ENCODE assay signal across 8 cellular contexts in the genomic region with DNA sequence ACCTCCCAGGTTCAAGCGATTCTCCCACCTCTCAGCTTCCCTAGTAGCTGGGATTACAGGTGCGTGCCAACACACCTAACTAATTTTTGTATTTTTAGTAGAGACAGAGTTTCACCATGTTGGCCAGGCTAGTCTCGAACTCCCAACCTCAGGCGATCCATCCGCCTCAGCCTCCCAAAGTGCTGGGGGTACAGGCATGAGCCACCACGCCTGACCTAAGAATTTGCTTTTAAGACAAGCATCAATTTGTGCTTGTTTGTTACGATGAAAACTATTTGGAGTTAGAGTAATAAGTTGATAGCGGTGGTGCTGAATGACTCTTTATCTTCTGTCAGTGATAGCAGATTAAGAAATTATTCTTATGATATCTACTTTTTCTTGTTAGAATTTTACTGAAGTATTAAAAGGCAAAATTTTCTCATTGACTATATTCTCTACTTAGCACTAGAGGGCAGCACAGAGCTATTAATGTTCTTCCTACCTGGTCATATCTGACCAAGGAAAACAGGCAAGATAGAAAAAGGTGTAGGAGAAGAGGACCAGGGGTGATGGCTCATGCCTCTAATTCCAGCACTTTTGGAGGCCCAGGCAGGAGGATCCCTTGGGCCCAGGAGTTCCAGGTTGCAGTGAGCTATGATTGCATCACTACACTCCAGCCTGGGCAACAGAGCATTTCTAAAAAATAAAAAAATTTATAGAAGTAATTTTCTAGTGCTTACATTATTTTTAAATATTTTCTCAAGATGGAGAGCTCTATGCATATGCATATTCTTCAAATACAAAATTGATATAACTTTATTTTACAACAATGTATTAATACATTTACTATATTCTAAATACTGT. TPM values are rescaled to one million over a fixed set of nuclear protein-coding genes. Genes with fewer than 3 reads are reported as not detected.
DNase-seq lines count a peak whose midpoint lies in the region; ATAC-seq, FAIRE-seq and TF ChIP-seq lines count a peak whose summit lies in the region.

No MANE protein-coding gene starts in this region.

- FAIRE-seq in G401.6 (lab: Jason Lieb, UNC), result peak; percentile 91

- POLR2A ChIA-PET in T-cell (lab: Charles Lee), result no interaction called here

- H3K4me1 Mint-ChIP-seq in GM23338, result no peaks in the 10 kb centered on the region
- H3K4me1 Mint-ChIP-seq in T-cell, result no peaks in the 10 kb centered on the region

- intact Hi-C loops in prostate gland (cut with DNase I), result loop anchor here (5.0 to 10.0 kb wide), 3 partner anchors 302 to 519 kb away; a partner anchor contains a TSS

- WGBS in prostate gland, result 87% methylated on average over 8 of the region's 8 CpGs

- H3K27me3 Mint-ChIP-seq in GM23338 (ENCODE audit: insufficient read depth, low read depth, poor library complexity), result no peaks in the 10 kb centered on the region
- H3K27me3 Mint-ChIP-seq in T-cell, result no peaks in the 10 kb centered on the region

- no peaks in the 10 kb centered on the region for H3K9me2 ChIP-seq in GM23338 (ENCODE audit: insufficient read depth)

- H2AFZ ChIP-seq in GM23338, result no peak overlapping the region

- no peak overlapping the region for H3K27ac Mint-ChIP-seq in GM23338
- H3K27ac Mint-ChIP-seq in T-cell, result no peak overlapping the region

- peak; percentile 86 for DNase-seq in GM23338 (ENCODE audit: low spot score)
- DNase-seq in NCI-H1694 (lab: John Stamatoyannopoulos, UW), result peak; percentile 38
- DNase-seq in T-cell, result peak in 4 of 34 experiments; percentile 6 to 23 (median 8)
- peak; percentile 39 for DNase-seq in fibroblast of the conjunctiva (ENCODE audit: low read depth)
- peak; percentile 23 for DNase-seq in prostate gland (ENCODE audit: low spot score)
- no peak for DNase-seq in putamen (ENCODE audit: low spot score)

- CTCF ChIA-PET in T-cell (lab: Charles Lee), result interaction anchor here (0.6 to 3.9 kb wide), 39 partner anchors 11 to 1758 kb away, joined by 3 to 35 read pairs (median 4); a partner anchor contains a TSS

- no peaks in the 10 kb centered on the region; the same call in 1 of the 2 replicates for H3K36me3 ChIP-seq in GM23338 (ENCODE audit: insufficient read depth)
- H3K36me3 ChIP-seq in prostate gland, result no peaks in the 10 kb centered on the region

- TF ChIP-seq CTCF in GM23338 (conservative IDR thresholded peaks at IDR 0.05; ENCODE audit: low read depth in 2 of 2) (peak; percentile 62 to 80), prostate gland (IDR thresholded peaks at IDR 0.05) (peak; percentile 26 to 66 (median 63))

- no peak overlapping the region for H3K4me3 ChIP-seq in GM23338
- no peak overlapping the region for H3K4me3 ChIP-seq in prostate gland

- H3K9me3 ChIP-seq in prostate gland, result no peaks in the 10 kb centered on the region

- H3F3A ChIP-seq in GM23338 (replicated peaks; ENCODE audit: low read depth), result no peaks in the 10 kb centered on the region

- H3K27ac ChIP-seq in GM23338 (ENCODE audit: low read depth) (no peak overlapping the region), prostate gland (no peak overlapping the region)

- peak; percentile 76 for ATAC-seq in GM23338
- peak in 3 of 4 experiments; percentile 37 to 54 (median 46) for ATAC-seq in T-cell (replicated peaks in 1 of 4)
- ATAC-seq in HG02840 (IDR thresholded peaks at IDR 0.05; ENCODE audit: low FRiP score, unreplicated experiment), result no peak

- no peaks in the 10 kb centered on the region for H3K36me3 Mint-ChIP-seq in GM23338 (ENCODE audit: low read depth)
- peaks cover 22% of the 10 kb centered on the region for H3K36me3 Mint-ChIP-seq in T-cell

- H3K4me2 ChIP-seq in GM23338, result no peak overlapping the region

- H4K20me1 ChIP-seq in GM23338 (replicated peaks; ENCODE audit: insufficient read depth), result no peaks in the 10 kb centered on the region

- H3K27me3 ChIP-seq in GM23338 (ENCODE audit: insufficient read depth) (no peaks in the 10 kb centered on the region), prostate gland (replicated peaks; ENCODE audit: insufficient read depth) (no peaks in the 10 kb centered on the region)

- H3K79me2 ChIP-seq in GM23338 (replicated peaks; ENCODE audit: insufficient read depth), result no peaks in the 10 kb centered on the region

- TF ChIP-seq POLR2A in prostate gland (IDR thresholded peaks at IDR 0.05), result no peak

- H3K4me1 ChIP-seq in GM23338 (ENCODE audit: insufficient read depth), result no peaks in the 10 kb centered on the region
- H3K4me1 ChIP-seq in prostate gland (replicated peaks), result no peaks in the 10 kb centered on the region

- H3K4me3 Mint-ChIP-seq in GM23338 (no peak overlapping the region), T-cell (no peak overlapping the region)

- H3K9me3 Mint-ChIP-seq in GM23338 (no peaks in the 10 kb centered on the region), T-cell (no peaks in the 10 kb centered on the region)

TF ChIP-seq in GM23338, 12 proteins besides CTCF, POLR2A, EP300 and RAD21 (continues in another document):
- TF ChIP-seq STAT1 (IDR thresholded peaks at IDR 0.05; ENCODE audit: unreplicated experiment) (no peak), EZH2phosphoT487 (IDR thresholded peaks at IDR 0.05; ENCODE audit: unreplicated experiment) (no peak)
- TF ChIP-seq, protein P1, sequence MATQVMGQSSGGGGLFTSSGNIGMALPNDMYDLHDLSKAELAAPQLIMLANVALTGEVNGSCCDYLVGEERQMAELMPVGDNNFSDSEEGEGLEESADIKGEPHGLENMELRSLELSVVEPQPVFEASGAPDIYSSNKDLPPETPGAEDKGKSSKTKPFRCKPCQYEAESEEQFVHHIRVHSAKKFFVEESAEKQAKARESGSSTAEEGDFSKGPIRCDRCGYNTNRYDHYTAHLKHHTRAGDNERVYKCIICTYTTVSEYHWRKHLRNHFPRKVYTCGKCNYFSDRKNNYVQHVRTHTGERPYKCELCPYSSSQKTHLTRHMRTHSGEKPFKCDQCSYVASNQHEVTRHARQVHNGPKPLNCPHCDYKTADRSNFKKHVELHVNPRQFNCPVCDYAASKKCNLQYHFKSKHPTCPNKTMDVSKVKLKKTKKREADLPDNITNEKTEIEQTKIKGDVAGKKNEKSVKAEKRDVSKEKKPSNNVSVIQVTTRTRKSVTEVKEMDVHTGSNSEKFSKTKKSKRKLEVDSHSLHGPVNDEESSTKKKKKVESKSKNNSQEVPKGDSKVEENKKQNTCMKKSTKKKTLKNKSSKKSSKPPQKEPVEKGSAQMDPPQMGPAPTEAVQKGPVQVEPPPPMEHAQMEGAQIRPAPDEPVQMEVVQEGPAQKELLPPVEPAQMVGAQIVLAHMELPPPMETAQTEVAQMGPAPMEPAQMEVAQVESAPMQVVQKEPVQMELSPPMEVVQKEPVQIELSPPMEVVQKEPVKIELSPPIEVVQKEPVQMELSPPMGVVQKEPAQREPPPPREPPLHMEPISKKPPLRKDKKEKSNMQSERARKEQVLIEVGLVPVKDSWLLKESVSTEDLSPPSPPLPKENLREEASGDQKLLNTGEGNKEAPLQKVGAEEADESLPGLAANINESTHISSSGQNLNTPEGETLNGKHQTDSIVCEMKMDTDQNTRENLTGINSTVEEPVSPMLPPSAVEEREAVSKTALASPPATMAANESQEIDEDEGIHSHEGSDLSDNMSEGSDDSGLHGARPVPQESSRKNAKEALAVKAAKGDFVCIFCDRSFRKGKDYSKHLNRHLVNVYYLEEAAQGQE (IDR thresholded peaks at IDR 0.05; ENCODE audit: unreplicated experiment), result no peak

RNA-seq across cellular contexts. Expression of a gene that starts 24.5 kb away (rescaled TPM):
- 45.4 and 52.1 TPM in 2 replicates for total RNA-seq in GM23338 (2014; rRNA removed; shearing (Covaris generic))
- 25.0 and 26.4 TPM in 2 replicates for polyA plus RNA-seq in GM23338 (2016; fragmentation: Nextera tagmentation; extraction: Ambion mirVana)
- total RNA-seq in T-cell (10 to 100 TPM in 1 of 5 donors, 1 to 10 TPM in 4; 5.7 to 10.6 (median 9.1) TPM), prostate gland (10 to 100 TPM in 1 of 2 donors, 1 to 10 TPM in 1; 7.2 to 29.0 TPM)

RNA-seq across cellular contexts. Expression of a gene that starts 24.6 kb away (rescaled TPM):
- 54.5 and 56.7 TPM in 2 replicates for total RNA-seq in GM23338 (2014; rRNA removed; shearing (Covaris generic))
- 50.5 and 53.7 TPM in 2 replicates for polyA plus RNA-seq in GM23338 (2016; fragmentation: Nextera tagmentation; extraction: Ambion mirVana)
- total RNA-seq in T-cell (10 to 100 TPM; 37.6 to 74.1 (median 56.0) TPM), prostate gland (10 to 100 TPM; 33.1 to 82.1 TPM)
